In the genomic region with DNA sequence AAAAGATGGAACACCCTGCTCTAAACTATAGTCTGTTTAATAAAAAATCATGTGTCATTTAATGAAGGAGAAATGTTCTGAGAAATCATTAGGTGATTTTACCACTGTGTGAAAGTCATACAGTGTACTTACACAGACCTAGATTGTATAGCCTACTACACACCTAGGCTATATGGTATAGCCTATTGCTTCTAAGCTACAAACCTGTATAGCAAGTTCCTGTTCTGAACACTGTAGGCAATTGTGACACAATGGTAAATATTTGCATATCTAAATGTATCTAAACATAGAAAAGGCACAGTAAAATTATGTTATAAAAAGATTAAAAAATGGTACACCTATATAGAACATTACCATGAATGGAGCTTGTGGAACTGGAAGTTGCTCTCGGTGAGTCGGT, we compare ENCODE assay signal across 24 cellular contexts. TPM values are rescaled to one million over a fixed set of nuclear protein-coding genes. Genes with fewer than 3 reads are reported as not detected.
"Had no signal": no experiment of that assay in that cellular context is flagged by ENCODE, and none has a peak within 500 bp of the region (broad histone marks: within the 10 kb centered on the region; RNA-seq: fewer than 3 reads in every experiment).

No MANE protein-coding gene starts in this region.

- H2AFZ ChIP-seq: neural progenitor cell had no signal

- ATAC-seq: heart right ventricle; left lung; naive thymus-derived CD8-positive, alpha-beta T cell; sciatic nerve; stimulated activated memory B cell treated with anti-CD40 and anti-IgM and Interleukin-4, amounts not matched to agents 10 μg/mL and 1 μg/mL and 100 μg/mL, for 72 hours had no signal

- DNase-seq: activated CD4-positive, alpha-beta memory T cell treated with anti-CD3 and anti-CD28 coated beads for 36 hours; activated CD4-positive, alpha-beta T cell treated with anti-CD3 and anti-CD28 coated beads for 48 hours; activated naive CD4-positive, alpha-beta T cell treated with Interleukin-2 at 50 U/mL for 16 hours; activated naive CD8-positive, alpha-beta T cell treated with anti-CD3 and anti-CD28 coated beads for 36 hours; activated T-cell treated with anti-CD3 and anti-CD28 coated beads, Interleukin-2, amount 50 U/mL, for 48 hours; cortex of kidney; endodermal cell; heart right ventricle; kidney; left lung; naive thymus-derived CD8-positive, alpha-beta T cell; posterior cingulate gyrus; stimulated activated CD4-positive, alpha-beta T cell treated with anti-CD3 and anti-CD28 coated beads, Interleukin-15, amount 100 ng/mL, for 24 hours; stomach; uterus had no signal

- H3K4me2 ChIP-seq: neural progenitor cell, smooth muscle cell had no signal

- H3K27ac ChIP-seq: epithelial cell of prostate, heart right ventricle, left lung, neural progenitor cell, stomach, suprapubic skin, tibial nerve, uterus had no signal

- H3K9me3 ChIP-seq: heart right ventricle, left lung, stomach, suprapubic skin, tibial nerve, uterus had no signal

- H3K27me3 ChIP-seq: heart right ventricle, left lung, neural progenitor cell, stomach, suprapubic skin, tibial nerve, uterus had no signal

- H3K36me3 ChIP-seq: heart right ventricle, left lung, stomach, suprapubic skin, tibial nerve, uterus had no signal

- H3K9ac ChIP-seq: neural progenitor cell had no signal

- FAIRE-seq: astrocyte, kidney had no signal

- H3K4me3 ChIP-seq: heart right ventricle, left lung, lung, neural progenitor cell, smooth muscle cell, stomach, suprapubic skin, tibial nerve, uterus had no signal

- H3K4me1 ChIP-seq: left lung, stomach, uterus had no signal

RNA-seq across cellular contexts. Expression of gene EFNA5, which starts 40.6 kb away (rescaled TPM):
- total RNA-seq: activated CD4-positive, alpha-beta memory T cell treated with anti-CD3 and anti-CD28 coated beads for 36 hours; activated naive CD8-positive, alpha-beta T cell treated with anti-CD3 and anti-CD28 coated beads for 36 hours; naive thymus-derived CD8-positive, alpha-beta T cell had no signal
